15 cellular contexts compared by ENCODE assay signal in the genomic region with DNA sequence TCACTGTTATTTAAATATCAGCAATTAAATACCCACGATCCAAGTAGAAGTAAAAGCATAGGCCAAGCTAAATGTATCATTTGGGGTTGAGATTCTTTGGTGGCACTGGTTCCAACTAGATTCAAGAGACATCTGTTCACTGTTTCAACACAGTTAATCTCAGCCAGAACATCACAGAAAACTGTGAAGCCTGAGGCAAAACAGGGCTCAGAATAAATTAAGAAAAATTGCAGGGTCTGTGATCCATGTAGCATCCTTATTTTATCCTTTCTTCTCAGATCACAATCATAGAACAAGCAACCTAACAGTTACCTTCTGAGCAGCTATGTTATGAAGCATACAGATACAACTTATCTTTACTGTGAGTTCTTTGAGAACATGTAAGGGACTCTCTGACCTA. TPM values are rescaled to one million over a fixed set of nuclear protein-coding genes. Genes with fewer than 3 reads are reported as not detected.
DNase-seq lines count a peak whose midpoint lies in the region; TF ChIP-seq lines count a peak whose summit lies in the region.
"Had no signal": no experiment of that assay in that cellular context is flagged by ENCODE, and none has a peak within 500 bp of the region (broad histone marks: within the 10 kb centered on the region; RNA-seq: fewer than 3 reads in every experiment).

No MANE protein-coding gene starts in this region.

- no peaks in the 10 kb centered on the region for H3K9me3 Mint-ChIP-seq in neural crest cell

- H3K36me3 ChIP-seq in HUES48 (ENCODE audit: control insufficient read depth, insufficient read depth, low read length) (peaks cover 97% of the 10 kb centered on the region), SK-N-SH (replicated peaks in 1 of 2; ENCODE audit: control insufficient read depth in 1 of 2, insufficient read depth in 2 of 2, low read length in 1 of 2) (peaks cover 82 to 86% of the 10 kb centered on the region in 2 experiments), mammary epithelial cell (ENCODE audit: insufficient read depth, low read length) (peaks cover 59% of the 10 kb centered on the region)

- TF ChIP-seq CTCF in SK-N-SH (IDR thresholded peaks at IDR 0.05), result no peak
- no peak for TF ChIP-seq CTCF in neural crest cell (conservative IDR thresholded peaks at IDR 0.05)
- no peak for TF ChIP-seq CTCF in mammary epithelial cell (conservative IDR thresholded peaks at IDR 0.05 in 1 of 2, IDR thresholded peaks at IDR 0.05 in 1 of 2; ENCODE audit: extremely low read depth in 1 of 2, insufficient read depth in 1 of 2, low read depth in 1 of 2, low read length in 2 of 2)

- BruUV-seq in mammary epithelial cell (replicated peaks; lab: Mats Ljungman, UMichigan), result no TSS peak

- H3K4me2 ChIP-seq in SK-N-SH, result no peak overlapping the region
- no peak overlapping the region for H3K4me2 ChIP-seq in mammary epithelial cell (ENCODE audit: insufficient read depth, low read depth, low read length)
- H3K4me2 ChIP-seq: BLaER1 treated with 17β-estradiol and CSF1 and Interleukin-3, amounts not matched to agents 10 nM and 100 nM had no signal

- H3K79me2 ChIP-seq in SK-N-SH (ENCODE audit: insufficient read depth), result peaks cover 3% of the 10 kb centered on the region; the same call in 1 of the 2 replicates
- H3K79me2 ChIP-seq in mammary epithelial cell (ENCODE audit: insufficient read depth, low read length), result peaks cover 49% of the 10 kb centered on the region

- H2AFZ ChIP-seq in SK-N-SH (ENCODE audit: low read depth), result no peak overlapping the region
- H2AFZ ChIP-seq in mammary epithelial cell (ENCODE audit: low read depth, low read length), result no peak overlapping the region

- WGBS in SK-N-SH (ENCODE audit: low lambda C conversion rate), result 65% methylated on average over 1 of the region's 1 CpG
- WGBS in mammary epithelial cell (ENCODE audit: low coverage, missing lambda C conversion rate), result 100% methylated on average over 1 of the region's 1 CpG

- H3K27me3 Mint-ChIP-seq in neural crest cell (ENCODE audit: low read depth), result no peaks in the 10 kb centered on the region

- H3K4me3 ChIP-seq in HUES48 (ENCODE audit: low read depth, low read length), result no peak overlapping the region
- no peak overlapping the region for H3K4me3 ChIP-seq in SK-N-SH (ENCODE audit: low read depth in 2 of 2, low read length in 1 of 2)
- no peak overlapping the region for H3K4me3 ChIP-seq in mammary epithelial cell (replicated peaks in 1 of 3; ENCODE audit: insufficient read depth in 1 of 3, low read depth in 2 of 3, low read length in 3 of 3)
- H3K4me3 ChIP-seq: BLaER1 treated with 17β-estradiol and CSF1 and Interleukin-3, amounts not matched to agents 10 nM and 100 nM; HAP-1 had no signal

- H3K4me3 Mint-ChIP-seq in neural crest cell, result no peak overlapping the region

- H3K9me3 ChIP-seq in HUES48 (ENCODE audit: control insufficient read depth, insufficient read depth, low read length), result no peaks in the 10 kb centered on the region
- no peaks in the 10 kb centered on the region for H3K9me3 ChIP-seq in SK-N-SH
- H3K9me3 ChIP-seq in mammary epithelial cell (replicated peaks; ENCODE audit: insufficient read depth, low read length), result no peaks in the 10 kb centered on the region
- H3K9me3 ChIP-seq: BLaER1 treated with 17β-estradiol and CSF1 and Interleukin-3, amounts not matched to agents 10 nM and 100 nM; HAP-1 had no signal

- peaks cover 17% of the 10 kb centered on the region for H3K36me3 Mint-ChIP-seq in neural crest cell (ENCODE audit: low read depth)

- peak overlapping the region; percentile 6 for H3K27ac ChIP-seq in HUES48 (ENCODE audit: low read depth, low read length)
- peak overlapping the region in 1 of 2 experiments; percentile 5; a peak in 2 of 4 replicates for H3K27ac ChIP-seq in SK-N-SH (ENCODE audit: low read depth in 2 of 2, low read length in 1 of 2)
- H3K27ac ChIP-seq in mammary epithelial cell (ENCODE audit: insufficient read depth, low read depth, low read length), result no peak overlapping the region
- H3K27ac ChIP-seq: BLaER1 treated with 17β-estradiol and CSF1 and Interleukin-3, amounts not matched to agents 10 nM and 100 nM had no signal

- no peak overlapping the region for H3K9ac ChIP-seq in HUES48 (ENCODE audit: low read depth, low read length)
- no peak overlapping the region for H3K9ac ChIP-seq in SK-N-SH
- no peak overlapping the region for H3K9ac ChIP-seq in mammary epithelial cell (ENCODE audit: insufficient read depth, low read length)
- H3K9ac ChIP-seq: BLaER1 treated with 17β-estradiol and CSF1 and Interleukin-3, amounts not matched to agents 10 nM and 100 nM had no signal

- dilution Hi-C loops in mammary epithelial cell (cut with HindIII; ENCODE audit: low sequenced_read_pairs), result no loop called here

- in situ Hi-C loops in mammary epithelial cell (cut with MboI; ENCODE audit: low sequenced_read_pairs in 2 of 2), result no loop called here

- intact Hi-C loops in mammary epithelial cell (cut with micrococcal nuclease), result loop anchor here (10.0 kb wide), 1 partner anchor 49 kb away; no protein-coding TSS in a partner anchor

- peak in 1 of 2 experiments; percentile 77; a peak in 1 of 4 replicates for TF ChIP-seq EP300 in SK-N-SH (IDR thresholded peaks at IDR 0.05; ENCODE audit: borderline replicate concordance in 1 of 2, low read depth in 1 of 2, low read length in 1 of 2)

- peak overlapping the region; percentile 43 for H3K27ac Mint-ChIP-seq in neural crest cell (ENCODE audit: unreplicated experiment)

- CTCF ChIA-PET in SK-N-SH (lab: Yijun Ruan, JAX), result interaction anchor here (1.2 kb wide), 1 partner anchor 16 kb away, joined by 3 read pairs; no protein-coding TSS in a partner anchor
- CTCF ChIA-PET in mammary epithelial cell (lab: Charles Lee; ENCODE audit: low non-redundant PET), result interaction anchor here (0.7 kb wide), 1 partner anchor 49 kb away, joined by 5 read pairs; no protein-coding TSS in a partner anchor

- no peak for TF ChIP-seq RAD21 in SK-N-SH (IDR thresholded peaks at IDR 0.05; ENCODE audit: low read length)

- POLR2A ChIA-PET in SK-N-SH (lab: Yijun Ruan, JAX), result no interaction called here

- H3K4me1 ChIP-seq in HUES48 (ENCODE audit: control insufficient read depth, insufficient read depth, low read length) (no peaks in the 10 kb centered on the region), SK-N-SH (ENCODE audit: control insufficient read depth in 1 of 2, insufficient read depth in 2 of 2, low read depth in 1 of 2, low read length in 1 of 2) (peaks cover 0 to 2% of the 10 kb centered on the region in 2 experiments; a peak in 2 of 4 replicates), mammary epithelial cell (ENCODE audit: insufficient read depth, low read length) (no peaks in the 10 kb centered on the region)
- H3K4me1 ChIP-seq: HAP-1 had no signal

- DNase-seq in SK-N-SH (peak; percentile 32), cerebellar cortex (ENCODE audit: low spot score) (peak; percentile 49), neural crest cell (ENCODE audit: low read depth, low spot score) (no peak), HPDE6-E6E7 (ENCODE audit: extremely low spot score) (no peak), amygdala (lab: John Stamatoyannopoulos, UW) (no peak), mammary epithelial cell (no peak), medulla oblongata (ENCODE audit: extremely low spot score) (no peak)
- DNase-seq: COR-L47, NCI-H1048, NCI-H146, NCI-H345, NCI-H526 treated with DMSO at 0.1 percent for 48 hours had no signal

- H3K27me3 ChIP-seq in HUES48 (ENCODE audit: control insufficient read depth, insufficient read depth, low read length) (no peaks in the 10 kb centered on the region), SK-N-SH (ENCODE audit: insufficient read depth) (no peaks in the 10 kb centered on the region), mammary epithelial cell (ENCODE audit: insufficient read depth, low read length) (no peaks in the 10 kb centered on the region)
- H3K27me3 ChIP-seq: BLaER1 treated with 17β-estradiol and CSF1 and Interleukin-3, amounts not matched to agents 10 nM and 100 nM had no signal

- no peaks in the 10 kb centered on the region for H3K4me1 Mint-ChIP-seq in neural crest cell

- H4K20me1 ChIP-seq in SK-N-SH (ENCODE audit: insufficient read depth) (no peaks in the 10 kb centered on the region), mammary epithelial cell (ENCODE audit: insufficient read depth, low read length) (no peaks in the 10 kb centered on the region)

- H3F3A ChIP-seq in SK-N-SH (replicated peaks; ENCODE audit: insufficient read depth), result no peaks in the 10 kb centered on the region

- H3K9me2 ChIP-seq in SK-N-SH, result no peaks in the 10 kb centered on the region

TF ChIP-seq in SK-N-SH, 30 proteins besides CTCF, POLR2A, EP300 and RAD21:
- peak; percentile 68 for TF ChIP-seq CHD2 (IDR thresholded peaks at IDR 0.05; ENCODE audit: low read length, partially characterized antibody)
- TF ChIP-seq RCOR1 (IDR thresholded peaks at IDR 0.05; ENCODE audit: low read length), result peak; percentile 87
- peak; percentile 76 for TF ChIP-seq GATA2 (CRISPR knock-in tag; IDR thresholded peaks at IDR 0.05)
- no peak for TF ChIP-seq YY1 (IDR thresholded peaks at IDR 0.05; ENCODE audit: low read depth)
- TF ChIP-seq GABPA (IDR thresholded peaks at IDR 0.05; ENCODE audit: low read depth), result no peak
- no peak for TF ChIP-seq FOXM1 (IDR thresholded peaks at IDR 0.05; ENCODE audit: low read depth)
- no peak for TF ChIP-seq RFX5 (IDR thresholded peaks at IDR 0.05; ENCODE audit: low read length)
- peak; percentile 50; the same call in 1 of the 2 replicates for TF ChIP-seq FOXJ3 (CRISPR knock-in tag; IDR thresholded peaks at IDR 0.05)
- TF ChIP-seq TEAD4 (IDR thresholded peaks at IDR 0.05; ENCODE audit: borderline replicate concordance, insufficient read depth), result no peak
- no peak for TF ChIP-seq POLR2AphosphoS5 (IDR thresholded peaks at IDR 0.05; ENCODE audit: low read depth, low read length)
- no peak for TF ChIP-seq NRF1 (IDR thresholded peaks at IDR 0.05; ENCODE audit: low read depth, low read length)
TF ChIP-seq in SK-N-SH: peak in this region for 4.

RNA-seq across cellular contexts. Expression of a gene that starts 23.7 kb away (rescaled TPM):
- polyA plus RNA-seq in SK-N-SH (2012; rRNA removed) (21.0 and 31.3 TPM in 2 replicates), mammary epithelial cell (23.1 TPM)
- polyA plus RNA-seq in SK-N-SH (2012; cell fraction: cytosol; rRNA removed), result 26.9 and 27.7 TPM in 2 replicates
- 49.1 and 84.9 TPM in 2 replicates for polyA plus RNA-seq in SK-N-SH (2012; cell fraction: nucleus; rRNA removed)
- total RNA-seq in neural crest cell (87.9 and 88.2 TPM in 2 replicates), mammary epithelial cell (10 to 100 TPM; 34.0 to 88.6 TPM)
- polyA minus RNA-seq in mammary epithelial cell, result 109 TPM

Comparison
In these comparisons a context has a peak if more than half of its experiments do, and no peak if none do; other contexts are left out.
1. DNase-seq: peak in SK-N-SH (single experiment) and cerebellar cortex (single experiment); none in neural crest cell (single experiment), HPDE6-E6E7 (single experiment), amygdala (0 of 56), mammary epithelial cell (single experiment) and medulla oblongata (single experiment).